8 cellular contexts compared by ENCODE assay signal in genomic region chr1:232793944-232794343, GRCh38. TPM values are rescaled to one million over a fixed set of nuclear protein-coding genes. Genes with fewer than 3 reads are reported as not detected.
DNase-seq lines count a peak whose midpoint lies in the region; ATAC-seq lines count a peak whose summit lies in the region.

No MANE protein-coding gene starts in this region.

- no peak overlapping the region for H3K4me3 Mint-ChIP-seq in activated naive CD4-positive, alpha-beta T cell treated with anti-CD3 and anti-CD28 coated beads for 36 hours

- peaks cover 15% of the 10 kb centered on the region for H3K4me1 Mint-ChIP-seq in activated naive CD4-positive, alpha-beta T cell treated with anti-CD3 and anti-CD28 coated beads for 36 hours (ENCODE audit: low read depth)

- H3K27me3 Mint-ChIP-seq in activated naive CD4-positive, alpha-beta T cell treated with anti-CD3 and anti-CD28 coated beads for 36 hours (ENCODE audit: low read depth) = peaks cover 2% of the 10 kb centered on the region

- H3K27ac Mint-ChIP-seq in activated naive CD4-positive, alpha-beta T cell treated with anti-CD3 and anti-CD28 coated beads for 36 hours = no peak overlapping the region

- intact Hi-C loops in activated naive CD4-positive, alpha-beta T cell treated with anti-CD3 and anti-CD28 coated beads for 36 hours (cut with micrococcal nuclease) = loop anchor here (1.0 to 2.0 kb wide), 2 partner anchors 159 to 163 kb away; partner anchors contain the start of gene SIPA1L2

- CTCF ChIA-PET in activated naive CD4-positive, alpha-beta T cell treated with anti-CD3 and anti-CD28 coated beads for 36 hours (lab: Charles Lee) = interaction anchor here (1.0 to 1.4 kb wide), 3 partner anchors 103 to 166 kb away, joined by 3 to 5 read pairs (median 3); no protein-coding TSS in a partner anchor

- ATAC-seq in GM19455 (IDR thresholded peaks at IDR 0.05; ENCODE audit: unreplicated experiment) (no peak), HG02884 (IDR thresholded peaks at IDR 0.05; ENCODE audit: unreplicated experiment) (no peak), GM19035 (IDR thresholded peaks at IDR 0.05; ENCODE audit: unreplicated experiment) (no peak)

- no peaks in the 10 kb centered on the region for H3K36me3 Mint-ChIP-seq in activated naive CD4-positive, alpha-beta T cell treated with anti-CD3 and anti-CD28 coated beads for 36 hours (ENCODE audit: low read depth)

- H3K9me3 Mint-ChIP-seq in activated naive CD4-positive, alpha-beta T cell treated with anti-CD3 and anti-CD28 coated beads for 36 hours = no peaks in the 10 kb centered on the region

- peak; percentile 55 for DNase-seq in activated naive CD4-positive, alpha-beta T cell treated with anti-CD3 and anti-CD28 coated beads for 36 hours
- DNase-seq in activated naive CD4-positive, alpha-beta T cell treated with Interleukin-2 at 50 U/mL for 16 hours = no peak
- DNase-seq in NCI-H1417 (lab: John Stamatoyannopoulos, UW) (peak; percentile 56 to 85 (median 71)), astrocyte of the hippocampus (ENCODE audit: low read depth, low spot score) (peak; percentile 41), retina (peak; percentile 5)

RNA-seq across cellular contexts. Expression of gene MAP10, which starts 11.3 kb away (rescaled TPM):
- under 1 TPM; 0.43 to 0.54 TPM for total RNA-seq in activated naive CD4-positive, alpha-beta T cell treated with anti-CD3 and anti-CD28 coated beads for 36 hours
